1 cellular context compared by ENCODE assay signal in the genomic region with DNA sequence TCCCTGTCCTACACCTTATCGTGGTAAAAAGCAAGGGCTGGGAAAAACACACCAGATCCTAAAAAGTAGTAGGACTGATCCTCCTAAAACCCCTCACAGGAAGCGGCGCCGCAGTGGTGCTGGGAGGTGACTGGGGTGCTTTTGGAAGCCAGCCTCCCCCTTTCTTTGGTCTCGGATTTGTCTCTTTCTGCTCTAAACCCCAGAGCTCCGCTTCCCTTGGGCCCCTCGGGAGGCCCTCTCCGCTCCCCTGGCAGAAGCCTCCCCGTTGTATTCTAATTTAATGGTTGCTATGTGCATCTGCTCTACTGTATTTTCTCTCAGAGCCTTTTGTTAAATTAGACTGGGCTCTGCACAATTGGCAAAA.
TF ChIP-seq lines count a peak whose summit lies in the region.

No MANE protein-coding gene starts in this region.

TF ChIP-seq in IMR-90, 13 proteins besides CTCF, POLR2A, EP300 and RAD21:
- TF ChIP-seq USF2 (IDR thresholded peaks at IDR 0.05; ENCODE audit: low read depth, low read length) (no peak), BHLHE40 (IDR thresholded peaks at IDR 0.05; ENCODE audit: low read depth, low read length) (no peak)
